Comparison of ENCODE assay signal across 11 cellular contexts in the genomic region with DNA sequence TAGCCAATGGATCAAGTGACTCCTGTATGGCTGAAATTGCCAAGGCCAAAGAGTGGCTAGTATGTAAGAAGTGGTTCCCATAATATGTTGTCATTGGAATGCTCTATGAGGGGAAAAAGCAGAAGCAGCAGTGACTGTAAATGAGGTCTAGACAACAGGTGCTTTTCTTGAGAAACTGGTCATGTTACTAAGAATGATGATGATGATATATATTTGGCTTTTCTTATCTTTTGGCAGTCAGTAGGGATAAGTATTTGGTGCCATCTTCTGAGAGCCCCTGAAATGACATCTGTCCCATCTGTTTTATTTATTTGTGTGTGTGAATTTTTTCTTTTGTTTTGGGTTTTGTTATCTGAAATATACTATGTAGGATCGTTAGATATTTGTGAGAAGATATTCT.
A peak's percentile ranks its signal among the peaks of the same experiment; 100 is the strongest.
DNase-seq lines count a peak whose midpoint lies in the region; ATAC-seq and TF ChIP-seq lines count a peak whose summit lies in the region.
"Had no signal": no experiment of that assay in that cellular context is flagged by ENCODE, and none has a peak within 500 bp of the region (broad histone marks: within the 10 kb centered on the region; RNA-seq: fewer than 3 reads in every experiment).

No MANE protein-coding gene starts in this region.

- DNase-seq in DND-41 (no peak), RWPE2 (ENCODE audit: low spot score) (no peak), kidney epithelial cell (ENCODE audit: low read depth) (no peak), HuH-7.5 (ENCODE audit: low spot score) (no peak)
- no peak for DNase-seq in activated CD4-positive, CD25-positive, alpha-beta regulatory T cell treated with anti-CD3 and anti-CD28 coated beads, Interleukin-2, amount 50 U/mL, for 72 hours
- DNase-seq: activated T-cell treated with anti-CD3 and anti-CD28 coated beads for 4 hours, left cardiac atrium, T-cell had no signal

- H4K20me1 ChIP-seq in DND-41 (ENCODE audit: insufficient read depth, low read length), result no peaks in the 10 kb centered on the region

- no peaks in the 10 kb centered on the region for H3K9me3 ChIP-seq in DND-41 (ENCODE audit: insufficient read depth, low read length, severe bottlenecking)
- H3K9me3 ChIP-seq in RWPE2 (ENCODE audit: severe bottlenecking), result no peaks in the 10 kb centered on the region

- TF ChIP-seq CTCF in DND-41 (IDR thresholded peaks at IDR 0.05; ENCODE audit: borderline replicate concordance, extremely low read depth, low read length, poor library complexity, severe bottlenecking), result peak; percentile 6
- TF ChIP-seq CTCF in RWPE2 (IDR thresholded peaks at IDR 0.05; ENCODE audit: poor library complexity, severe bottlenecking), result peak; percentile 68
- TF ChIP-seq CTCF in kidney epithelial cell (IDR thresholded peaks at IDR 0.05; ENCODE audit: insufficient read depth, low read length, poor library complexity, severe bottlenecking), result peak; percentile 15

- no peak overlapping the region for H2AFZ ChIP-seq in DND-41 (ENCODE audit: low read depth, low read length)

- no peaks in the 10 kb centered on the region for H3K79me2 ChIP-seq in DND-41 (ENCODE audit: insufficient read depth, low read length)

- no peak overlapping the region for H3K27ac ChIP-seq in DND-41 (ENCODE audit: low read length)
- no peak overlapping the region for H3K27ac ChIP-seq in RWPE2 (ENCODE audit: poor library complexity, severe bottlenecking)

- H3K27me3 ChIP-seq in DND-41 (ENCODE audit: insufficient read depth, low read length, poor library complexity) (no peaks in the 10 kb centered on the region), RWPE2 (ENCODE audit: insufficient read depth, poor library complexity, severe bottlenecking) (no peaks in the 10 kb centered on the region), kidney epithelial cell (ENCODE audit: control insufficient read depth, insufficient read depth, low read length) (no peaks in the 10 kb centered on the region)

- H3K36me3 ChIP-seq in DND-41 (ENCODE audit: insufficient read depth, low read length) (no peaks in the 10 kb centered on the region), RWPE2 (ENCODE audit: low read depth) (no peaks in the 10 kb centered on the region), kidney epithelial cell (ENCODE audit: control insufficient read depth, insufficient read depth, low read length) (no peaks in the 10 kb centered on the region)

- H3K4me1 ChIP-seq in DND-41 (ENCODE audit: insufficient read depth, low read length), result no peaks in the 10 kb centered on the region
- H3K4me1 ChIP-seq in RWPE2 (ENCODE audit: insufficient read depth, poor library complexity, severe bottlenecking), result no peaks in the 10 kb centered on the region

- no peak overlapping the region for H3K9ac ChIP-seq in DND-41 (ENCODE audit: low read depth, low read length)

- H3K4me2 ChIP-seq in DND-41 (ENCODE audit: insufficient read depth, low read length), result no peak overlapping the region

- no peak overlapping the region for H3K4me3 ChIP-seq in DND-41 (ENCODE audit: low read depth in 1 of 2, low read length in 2 of 2)
- H3K4me3 ChIP-seq in RWPE2 (ENCODE audit: severe bottlenecking), result no peak overlapping the region
- H3K4me3 ChIP-seq in kidney epithelial cell (ENCODE audit: low read depth, low read length), result no peak overlapping the region

- no peak for ATAC-seq in DND-41 (ENCODE audit: insufficient read depth, low read depth)
- ATAC-seq in HG02763 (IDR thresholded peaks at IDR 0.05; ENCODE audit: unreplicated experiment), result peak; percentile 40
- no peak for ATAC-seq in RWPE2 (ENCODE audit: low read depth)
- no peak for ATAC-seq in GM19351 (IDR thresholded peaks at IDR 0.05; ENCODE audit: unreplicated experiment)
- ATAC-seq in HG02852 (IDR thresholded peaks at IDR 0.05; ENCODE audit: unreplicated experiment), result no peak
- ATAC-seq: left cardiac atrium, T-cell had no signal

Comparison
In these comparisons a context has a peak if more than half of its experiments do, and no peak if none do; other contexts are left out.
1. CTCF ChIP-seq: peak in every context shown above with its lines; median percentile 68 in RWPE2; 15 in kidney epithelial cell; 6 in DND-41.